Comparison of ENCODE assay signal across 30 cellular contexts in genomic region chr2:146873056-146873455, GRCh38.
"Had no signal": no experiment of that assay in that cellular context is flagged by ENCODE, and none has a peak within 500 bp of the region (broad histone marks: within the 10 kb centered on the region; RNA-seq: fewer than 3 reads in every experiment).

No MANE protein-coding gene starts in this region.

- DNase-seq: activated B cell treated with CpG ODN at 0.5 μM for 24 hours; activated CD4-positive, alpha-beta T cell treated with anti-CD3 and anti-CD28 coated beads for 48 hours; activated CD4-positive, alpha-beta T cell treated with anti-CD3 and anti-CD28 coated beads, Interleukin-2, amount 50 U/mL, for 1 hour; activated CD4-positive, alpha-beta T cell treated with anti-CD3 and anti-CD28 coated beads, Interleukin-2, amount 50 U/mL, for 48 hours; activated CD8-positive, alpha-beta memory T cell treated with anti-CD3 and anti-CD28 coated beads for 24 hours; activated CD8-positive, alpha-beta T cell treated with anti-CD3 and anti-CD28 coated beads for 36 hours; activated effector memory CD4-positive, alpha-beta T cell treated with Interleukin-2 at 50 U/mL for 16 hours; activated naive CD4-positive, alpha-beta T cell treated with anti-CD3 and anti-CD28 coated beads for 36 hours; activated naive CD8-positive, alpha-beta T cell treated with anti-CD3 and anti-CD28 coated beads for 36 hours; activated naive CD8-positive, alpha-beta T cell treated with anti-CD3 and anti-CD28 coated beads, Interleukin-2, amount 50 U/mL, for 24 hours; activated T-cell treated with anti-CD3 and anti-CD28 coated beads, Interleukin-2, amount 50 U/mL, for 4 hours; adrenal gland; central memory CD4-positive, alpha-beta T cell; cerebellar nuclear complex; colonic mucosa; effector CD8-positive, alpha-beta T cell; foreskin melanocyte; head of caudate nucleus; T-helper 2 cell had no signal

- H3K27me3 ChIP-seq: adrenal gland, ascending aorta, breast epithelium, cardiac muscle cell, colonic mucosa had no signal

- H3K27me3 Mint-ChIP-seq: activated B cell treated with CpG ODN at 0.5 μM for 24 hours; activated CD8-positive, alpha-beta T cell treated with anti-CD3 and anti-CD28 coated beads for 36 hours; activated naive CD8-positive, alpha-beta T cell treated with anti-CD3 and anti-CD28 coated beads for 36 hours; activated naive CD8-positive, alpha-beta T cell treated with anti-CD3 and anti-CD28 coated beads, Interleukin-2, amount 50 U/mL, for 24 hours; activated T-helper 17 cell treated with anti-CD3 and anti-CD28 coated beads, Interleukin-2, amount 50 U/mL, for 72 hours; brain had no signal

- H3K36me3 ChIP-seq: adrenal gland, ascending aorta, breast epithelium, cardiac muscle cell, colonic mucosa had no signal

- FAIRE-seq: endometrium, endothelial cell of umbilical vein had no signal

- H3K4me1 ChIP-seq: adrenal gland, ascending aorta, breast epithelium, colonic mucosa had no signal

- ATAC-seq: activated CD4-positive, CD25-positive, alpha-beta regulatory T cell treated with anti-CD3 and anti-CD28 coated beads, Interleukin-2, amount 50 U/mL, for 24 hours; activated CD8-positive, alpha-beta T cell treated with anti-CD3 and anti-CD28 coated beads for 36 hours; activated naive CD8-positive, alpha-beta T cell treated with anti-CD3 and anti-CD28 coated beads, Interleukin-2, amount 50 U/mL, for 24 hours; activated T-cell treated with anti-CD3 and anti-CD28 coated beads, Interleukin-2, amount 50 U/mL, for 4 hours; esophagus mucosa had no signal

- H3K27ac Mint-ChIP-seq: activated B cell treated with CpG ODN at 0.5 μM for 24 hours; activated CD8-positive, alpha-beta T cell treated with anti-CD3 and anti-CD28 coated beads for 36 hours; activated naive CD4-positive, alpha-beta T cell treated with anti-CD3 and anti-CD28 coated beads for 36 hours; activated naive CD4-positive, alpha-beta T cell treated with anti-CD3 and anti-CD28 coated beads, Interleukin-2, amount 50 U/mL, for 24 hours; activated naive CD8-positive, alpha-beta T cell treated with anti-CD3 and anti-CD28 coated beads for 36 hours; activated naive CD8-positive, alpha-beta T cell treated with anti-CD3 and anti-CD28 coated beads, Interleukin-2, amount 50 U/mL, for 24 hours; activated T-helper 17 cell treated with anti-CD3 and anti-CD28 coated beads, Interleukin-2, amount 50 U/mL, for 72 hours; brain had no signal

- H3K4me3 ChIP-seq: adrenal gland, ascending aorta, breast epithelium, cardiac muscle cell, colonic mucosa had no signal

- H3K4me1 Mint-ChIP-seq: activated B cell treated with CpG ODN at 0.5 μM for 24 hours; activated naive CD4-positive, alpha-beta T cell treated with anti-CD3 and anti-CD28 coated beads, Interleukin-2, amount 50 U/mL, for 24 hours; activated naive CD8-positive, alpha-beta T cell treated with anti-CD3 and anti-CD28 coated beads for 36 hours; activated naive CD8-positive, alpha-beta T cell treated with anti-CD3 and anti-CD28 coated beads, Interleukin-2, amount 50 U/mL, for 24 hours; activated T-helper 17 cell treated with anti-CD3 and anti-CD28 coated beads, Interleukin-2, amount 50 U/mL, for 72 hours; brain had no signal

- H3K9me3 Mint-ChIP-seq: activated B cell treated with CpG ODN at 0.5 μM for 24 hours; activated CD8-positive, alpha-beta T cell treated with anti-CD3 and anti-CD28 coated beads for 36 hours; activated naive CD4-positive, alpha-beta T cell treated with anti-CD3 and anti-CD28 coated beads for 36 hours; activated naive CD4-positive, alpha-beta T cell treated with anti-CD3 and anti-CD28 coated beads, Interleukin-2, amount 50 U/mL, for 24 hours; activated naive CD8-positive, alpha-beta T cell treated with anti-CD3 and anti-CD28 coated beads for 36 hours; activated naive CD8-positive, alpha-beta T cell treated with anti-CD3 and anti-CD28 coated beads, Interleukin-2, amount 50 U/mL, for 24 hours; activated T-cell treated with anti-CD3 and anti-CD28 coated beads, Interleukin-2, amount 50 U/mL, for 4 hours; activated T-helper 17 cell treated with anti-CD3 and anti-CD28 coated beads, Interleukin-2, amount 50 U/mL, for 72 hours; brain had no signal

- H3K4me3 Mint-ChIP-seq: activated B cell treated with CpG ODN at 0.5 μM for 24 hours; activated CD8-positive, alpha-beta T cell treated with anti-CD3 and anti-CD28 coated beads for 36 hours; activated naive CD4-positive, alpha-beta T cell treated with anti-CD3 and anti-CD28 coated beads for 36 hours; activated naive CD4-positive, alpha-beta T cell treated with anti-CD3 and anti-CD28 coated beads, Interleukin-2, amount 50 U/mL, for 24 hours; activated naive CD8-positive, alpha-beta T cell treated with anti-CD3 and anti-CD28 coated beads for 36 hours; activated naive CD8-positive, alpha-beta T cell treated with anti-CD3 and anti-CD28 coated beads, Interleukin-2, amount 50 U/mL, for 24 hours; activated T-cell treated with anti-CD3 and anti-CD28 coated beads, Interleukin-2, amount 50 U/mL, for 4 hours; activated T-helper 17 cell treated with anti-CD3 and anti-CD28 coated beads, Interleukin-2, amount 50 U/mL, for 72 hours; brain had no signal

- H3K9me3 ChIP-seq: adrenal gland, ascending aorta, breast epithelium, colonic mucosa had no signal

- H3K36me3 Mint-ChIP-seq: activated naive CD4-positive, alpha-beta T cell treated with anti-CD3 and anti-CD28 coated beads, Interleukin-2, amount 50 U/mL, for 24 hours; activated naive CD8-positive, alpha-beta T cell treated with anti-CD3 and anti-CD28 coated beads for 36 hours; brain had no signal

- H3K27ac ChIP-seq: adrenal gland, ascending aorta, breast epithelium, cardiac muscle cell, colonic mucosa, VCaP had no signal
